10 cellular contexts compared by ENCODE assay signal in genomic region chr4:4485806-4486205, GRCh38.
"Had no signal": no experiment of that assay in that cellular context is flagged by ENCODE, and none has a peak within 500 bp of the region (broad histone marks: within the 10 kb centered on the region; RNA-seq: fewer than 3 reads in every experiment).

No MANE protein-coding gene starts in this region.

- H3K4me3 Mint-ChIP-seq: H9 had no signal

- H3K9ac ChIP-seq: GM23248 had no signal

- DNase-seq: GM23248, GOT3, H9, HCEC 1CT, IMR-90, Kasumi-1, KG1 had no signal

- ATAC-seq: K562 had no signal

- H2AFZ ChIP-seq: GM23248 had no signal

- FAIRE-seq: H54, K562 had no signal

- H3K4me3 ChIP-seq: GM23248, K562 had no signal

- H3K9me3 Mint-ChIP-seq: H9 had no signal

- H3K27ac ChIP-seq: GM23248, HL-60 had no signal

- H3K27ac Mint-ChIP-seq: H9 had no signal
